27 cellular contexts compared by ENCODE assay signal in genomic region chr3:81632659-81633058, GRCh38.
"Had no signal": no experiment of that assay in that cellular context is flagged by ENCODE, and none has a peak within 500 bp of the region (broad histone marks: within the 10 kb centered on the region; RNA-seq: fewer than 3 reads in every experiment).

No MANE protein-coding gene starts in this region.

- H3K4me3 ChIP-seq: ascending aorta, cardiac muscle cell had no signal

- H3K27ac ChIP-seq: ascending aorta, cardiac muscle cell, VCaP had no signal

- H3K36me3 ChIP-seq: cardiac muscle cell had no signal

- ATAC-seq: activated CD8-positive, alpha-beta T cell treated with anti-CD3 and anti-CD28 coated beads for 36 hours; activated naive CD8-positive, alpha-beta T cell treated with anti-CD3 and anti-CD28 coated beads, Interleukin-2, amount 50 U/mL, for 24 hours had no signal

- H3K9me3 ChIP-seq: ascending aorta had no signal

- H3K27me3 ChIP-seq: ascending aorta, cardiac muscle cell had no signal

- DNase-seq: activated B cell treated with CpG ODN at 0.5 μM for 24 hours; activated CD4-positive, alpha-beta memory T cell treated with anti-CD3 and anti-CD28 coated beads for 36 hours; activated CD4-positive, alpha-beta T cell treated with anti-CD3 and anti-CD28 coated beads for 4 hours; activated CD4-positive, alpha-beta T cell treated with anti-CD3 and anti-CD28 coated beads, Interleukin-2, amount 10 ng/mL, durations not matched to agents 24 days and 14 days; activated CD4-positive, alpha-beta T cell treated with anti-CD3 and anti-CD28 coated beads, Interleukin-2, amount 50 U/mL, for 1 hour; activated CD4-positive, alpha-beta T cell treated with anti-CD3 and anti-CD28 coated beads, Interleukin-2, amount 50 U/mL, for 4 hours; activated CD4-positive, CD25-positive, alpha-beta regulatory T cell treated with anti-CD3 and anti-CD28 coated beads, Interleukin-2, amount 50 U/mL, for 72 hours; activated CD8-positive, alpha-beta memory T cell treated with anti-CD3 and anti-CD28 coated beads, Interleukin-2, amount 50 U/mL, for 4 hours; activated CD8-positive, alpha-beta T cell treated with anti-CD3 and anti-CD28 coated beads for 36 hours; activated effector memory CD4-positive, alpha-beta T cell treated with Interleukin-2 at 50 U/mL for 16 hours; activated gamma-delta T cell; activated naive CD4-positive, alpha-beta T cell treated with anti-CD3 and anti-CD28 coated beads, Interleukin-2, amount 10 ng/mL, durations not matched to agents 7 days and 5 days; activated naive CD4-positive, alpha-beta T cell treated with Interleukin-2 at 50 U/mL for 16 hours; activated naive CD8-positive, alpha-beta T cell treated with anti-CD3 and anti-CD28 coated beads, Interleukin-2, amount 10 ng/mL, durations not matched to agents 7 days and 5 days; activated naive CD8-positive, alpha-beta T cell treated with anti-CD3 and anti-CD28 coated beads, Interleukin-2, amount 50 U/mL, for 24 hours; activated T-cell treated with anti-CD3 and anti-CD28 coated beads for 4 hours; activated T-cell treated with anti-CD3 and anti-CD28 coated beads, Interleukin-2, amount 50 U/mL, for 1 hour; activated T-cell treated with anti-CD3 and anti-CD28 coated beads, Interleukin-2, amount 50 U/mL, for 48 hours; amygdala; anterior cingulate cortex; caudate nucleus; T-helper 1 cell; T-helper 2 cell; T-helper 9 cell had no signal

- H3K4me1 ChIP-seq: ascending aorta had no signal
